1 cellular context compared by ENCODE assay signal in genomic region chr3:48688032-48688736, GRCh38.
TF ChIP-seq lines count a peak whose summit lies in the region.

No MANE protein-coding gene starts in this region.

TF ChIP-seq in IMR-90, 13 proteins besides CTCF, POLR2A, EP300 and RAD21:
- TF ChIP-seq SMC3 (IDR thresholded peaks at IDR 0.05; ENCODE audit: low read depth, low read length): no peak
TF ChIP-seq in IMR-90: peak in this region for 0.
